In the genomic region with DNA sequence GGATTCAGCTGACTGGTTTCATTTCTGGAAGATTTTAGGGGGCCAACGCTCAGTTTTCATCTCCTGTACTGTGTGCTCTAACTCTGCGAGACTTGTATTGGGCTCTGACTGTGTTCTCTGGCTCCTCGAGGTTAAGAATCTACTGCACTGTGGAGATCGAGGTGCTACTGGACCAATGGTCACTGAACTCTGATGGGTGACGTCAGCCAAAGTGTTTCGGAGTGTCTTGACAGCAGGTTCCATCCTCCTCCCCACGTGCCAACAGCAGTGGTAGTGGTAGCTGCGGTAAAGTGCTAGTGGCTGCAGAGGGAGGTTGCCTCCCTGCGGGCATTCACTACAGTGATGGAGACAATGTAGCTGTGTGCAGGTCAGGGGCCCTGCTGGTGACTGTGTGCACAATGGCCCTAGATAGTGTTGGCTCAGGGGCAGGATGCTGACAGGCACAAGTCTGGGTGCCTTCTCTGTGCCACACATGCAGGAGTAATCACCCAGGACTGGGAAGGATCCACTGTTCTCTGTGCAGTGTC, we compare ENCODE assay signal across 8 cellular contexts.
"Had no signal": no experiment of that assay in that cellular context is flagged by ENCODE, and none has a peak within 500 bp of the region (broad histone marks: within the 10 kb centered on the region; RNA-seq: fewer than 3 reads in every experiment).

No MANE protein-coding gene starts in this region.

- H3K27ac ChIP-seq: HL-60 had no signal

- H2AFZ ChIP-seq: GM23338 had no signal

- H3K4me2 ChIP-seq: GM23338 had no signal

- FAIRE-seq: H1, H54, K562 had no signal

- DNase-seq: H9, HCEC 1CT, IMR-90 had no signal

- ATAC-seq: GM23338, K562 had no signal

- H3K4me3 ChIP-seq: GM23338, K562 had no signal
